In the genomic region with DNA sequence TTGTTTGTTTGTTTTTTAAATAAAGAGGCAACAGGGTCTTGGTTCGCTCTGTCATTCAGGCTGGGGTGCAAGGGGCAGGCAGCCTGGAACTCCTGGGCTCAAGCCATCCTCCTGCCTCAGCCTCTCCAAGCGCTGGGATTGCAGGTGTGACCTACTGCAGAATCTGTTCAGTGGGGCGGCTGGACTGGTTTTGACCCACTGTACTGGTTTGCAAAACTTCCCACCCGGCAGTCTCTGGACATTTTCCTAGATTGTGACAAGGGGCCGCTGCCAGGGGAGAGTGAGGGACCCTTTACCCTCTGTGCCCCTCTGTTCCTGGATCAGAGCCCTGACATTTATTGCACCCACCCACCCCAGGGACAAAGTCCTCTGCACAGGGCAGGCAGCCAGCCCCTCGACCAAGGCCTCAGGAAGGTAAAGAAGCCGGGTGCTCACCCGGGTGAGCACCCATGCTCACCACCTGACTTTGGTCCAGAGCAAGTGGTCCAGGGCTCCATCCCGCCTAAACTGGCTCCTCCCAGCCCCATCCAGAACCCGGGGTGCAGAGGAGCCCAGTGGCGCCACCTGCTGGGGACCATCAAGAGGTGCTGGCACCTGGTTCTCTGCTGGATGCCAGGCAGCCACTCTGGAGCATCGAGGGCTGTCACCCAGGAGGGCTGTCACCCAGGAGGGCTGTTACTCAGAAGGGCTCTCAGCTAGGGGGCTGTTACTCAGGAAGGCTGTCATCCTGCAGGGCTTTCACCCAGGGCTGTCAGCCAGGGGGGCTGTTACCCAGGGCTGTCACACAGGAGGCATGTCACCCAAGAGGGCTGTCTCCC, we compare ENCODE assay signal across 8 cellular contexts.
DNase-seq lines count a peak whose midpoint lies in the region; ATAC-seq and TF ChIP-seq lines count a peak whose summit lies in the region.

No MANE protein-coding gene starts in this region.

- CTCF ChIA-PET in HEK293T (lab: Yijun Ruan, JAX), result interaction anchor here (0.7 kb wide), 1 partner anchor 154 kb away, joined by 3 read pairs; no protein-coding TSS in a partner anchor

- ATAC-seq in HG02642 (IDR thresholded peaks at IDR 0.05; ENCODE audit: poor library complexity, unreplicated experiment) (no peak), GM19397 (IDR thresholded peaks at IDR 0.05; ENCODE audit: unreplicated experiment) (no peak)

- no peaks in the 10 kb centered on the region for H3K27me3 ChIP-seq in dorsolateral prefrontal cortex

- POLR2A ChIA-PET in HEK293T (lab: Yijun Ruan, JAX), result no interaction called here

- no peak overlapping the region for H3K4me3 ChIP-seq in dorsolateral prefrontal cortex

- intact Hi-C loops in dorsolateral prefrontal cortex (cut with DNase I), result no loop called here

- no peak overlapping the region for H3K27ac Mint-ChIP-seq in nephron

- DNase-seq in COR-L47 (lab: John Stamatoyannopoulos, UW) (peak; percentile 8), HEK293T (ENCODE audit: extremely low spot score) (peak; percentile 77), SKM-1 treated with dmso at 0.1 percent for 144 hours (lab: John Stamatoyannopoulos, UW; ENCODE audit: unreplicated experiment) (peak; percentile 40), dorsolateral prefrontal cortex (peak in 2 of 10 donors; percentile 33 to 44), DMS79 treated with DMSO at 0.1 percent for 48 hours (lab: John Stamatoyannopoulos, UW) (no peak)

- peaks cover 10% of the 10 kb centered on the region for H3K4me1 Mint-ChIP-seq in nephron

- H3K9me3 Mint-ChIP-seq in nephron, result peaks cover 6% of the 10 kb centered on the region

- no peak overlapping the region for H3K27ac ChIP-seq in dorsolateral prefrontal cortex

- H3K27me3 Mint-ChIP-seq in nephron (ENCODE audit: low read depth), result peaks cover 27% of the 10 kb centered on the region

- no peaks in the 10 kb centered on the region for H3K36me3 Mint-ChIP-seq in nephron (ENCODE audit: low read depth)

- no peak overlapping the region for H3K4me3 Mint-ChIP-seq in nephron

- TF ChIP-seq CTCF in dorsolateral prefrontal cortex (IDR thresholded peaks at IDR 0.05 in 54 of 56, conservative IDR thresholded peaks at IDR 0.05 in 2 of 56; ENCODE audit: low read depth in 1 of 56, partially characterized antibody in 56 of 56), result peak in 52 of 56 donors; percentile 15 to 63 (median 42)
- peak; percentile 42 to 49 (median 45) for TF ChIP-seq CTCF in nephron (IDR thresholded peaks at IDR 0.05; ENCODE audit: unreplicated experiment in 3 of 3)

TF ChIP-seq in HEK293T, 16 proteins besides CTCF, POLR2A, EP300 and RAD21:
- no peak for TF ChIP-seq TARDBP (IDR thresholded peaks at IDR 0.05)
- no peak for TF ChIP-seq NFRKB (IDR thresholded peaks at IDR 0.05)
- TF ChIP-seq SUZ12 (IDR thresholded peaks at IDR 0.05), result no peak
- TF ChIP-seq, protein P1, sequence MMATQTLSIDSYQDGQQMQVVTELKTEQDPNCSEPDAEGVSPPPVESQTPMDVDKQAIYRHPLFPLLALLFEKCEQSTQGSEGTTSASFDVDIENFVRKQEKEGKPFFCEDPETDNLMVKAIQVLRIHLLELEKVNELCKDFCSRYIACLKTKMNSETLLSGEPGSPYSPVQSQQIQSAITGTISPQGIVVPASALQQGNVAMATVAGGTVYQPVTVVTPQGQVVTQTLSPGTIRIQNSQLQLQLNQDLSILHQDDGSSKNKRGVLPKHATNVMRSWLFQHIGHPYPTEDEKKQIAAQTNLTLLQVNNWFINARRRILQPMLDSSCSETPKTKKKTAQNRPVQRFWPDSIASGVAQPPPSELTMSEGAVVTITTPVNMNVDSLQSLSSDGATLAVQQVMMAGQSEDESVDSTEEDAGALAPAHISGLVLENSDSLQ (IDR thresholded peaks at IDR 0.05), result no peak
- no peak for TF ChIP-seq LEF1 (IDR thresholded peaks at IDR 0.05; ENCODE audit: borderline replicate concordance)
- TF ChIP-seq ELF4 (IDR thresholded peaks at IDR 0.05), result no peak
- no peak for TF ChIP-seq FOXM1 (IDR thresholded peaks at IDR 0.05; ENCODE audit: borderline replicate concordance)
- TF ChIP-seq L3MBTL2 (conservative IDR thresholded peaks at IDR 0.05), result no peak
- TF ChIP-seq ZNF384 (IDR thresholded peaks at IDR 0.05), result no peak
- TF ChIP-seq FOXK2 (IDR thresholded peaks at IDR 0.05), result no peak
- TF ChIP-seq ARNT (IDR thresholded peaks at IDR 0.05), result no peak
